In genomic region chr12:90290980-90291975, GRCh38 we compare ENCODE assay signal across 1 cellular context.
TF ChIP-seq lines count a peak whose summit lies in the region.

No MANE protein-coding gene starts in this region.

TF ChIP-seq in GM23338, 12 proteins besides CTCF, POLR2A, EP300 and RAD21 (continued from another document):
- TF ChIP-seq REST (IDR thresholded peaks at IDR 0.05; ENCODE audit: unreplicated experiment) (no peak), CREB1 (CRISPR knock-in tag; IDR thresholded peaks at IDR 0.05; ENCODE audit: low read depth) (no peak), ETS1 (IDR thresholded peaks at IDR 0.05) (no peak)
TF ChIP-seq in GM23338: peak in this region for 0.
